ENCODE assay signal across 8 cellular contexts in genomic region chr14:91114079-91115065, GRCh38. TPM values are rescaled to one million over a fixed set of nuclear protein-coding genes. Genes with fewer than 3 reads are reported as not detected.
DNase-seq lines count a peak whose midpoint lies in the region; TF ChIP-seq lines count a peak whose summit lies in the region.

No MANE protein-coding gene starts in this region.

- peak overlapping the region; percentile 79 for H3K27ac ChIP-seq in GM23248
- H3K27ac ChIP-seq in SU-DHL-6 (ENCODE audit: low read depth, low read length), result peak overlapping the region; percentile 76
- peak overlapping the region; percentile 78 for H3K27ac ChIP-seq in adipose tissue (ENCODE audit: low read depth, low read length)
- H3K27ac ChIP-seq in left ventricle myocardium inferior (replicated peaks), result peak overlapping the region; percentile 99

- H3K4me3 ChIP-seq in GM23248 (peak overlapping the region; percentile 80), SU-DHL-6 (ENCODE audit: insufficient read depth, low read length, poor library complexity, severe bottlenecking) (peak overlapping the region; percentile 63), left ventricle myocardium inferior (peak overlapping the region; percentile 89)

- no peaks in the 10 kb centered on the region for H3K36me3 ChIP-seq in GM23248 (ENCODE audit: low read depth)
- no peaks in the 10 kb centered on the region for H3K36me3 ChIP-seq in SU-DHL-6 (ENCODE audit: low read length)
- H3K36me3 ChIP-seq in left ventricle myocardium inferior, result peaks cover 14% of the 10 kb centered on the region

- peak overlapping the region; percentile 89 for H3K4me3 Mint-ChIP-seq in type B pancreatic cell

- peaks cover 44% of the 10 kb centered on the region for H3K4me1 Mint-ChIP-seq in type B pancreatic cell (ENCODE audit: unreplicated experiment)

- DNase-seq in GF-D8 (lab: John Stamatoyannopoulos, UW) (peak; percentile 41), GM23248 (peak; percentile 75), LHCN-M2 (ENCODE audit: low read depth) (peak; percentile 53), left ventricle myocardium inferior (no peak), posterior cingulate gyrus (peak in 7 of 10 donors; percentile 87 to 99 (median 94)), type B pancreatic cell (ENCODE audit: extremely low spot score, unreplicated experiment) (peak; percentile 84)

- peaks cover 9% of the 10 kb centered on the region for H3K9me3 Mint-ChIP-seq in type B pancreatic cell

- H3K9me2 ChIP-seq in GM23248 (ENCODE audit: insufficient read depth) (no peaks in the 10 kb centered on the region), SU-DHL-6 (replicated peaks; ENCODE audit: insufficient read depth, low read length) (no peaks in the 10 kb centered on the region)

- H3K27ac Mint-ChIP-seq in type B pancreatic cell, result peak overlapping the region; percentile 96

- H3K27me3 ChIP-seq in GM23248 (replicated peaks; ENCODE audit: insufficient read depth) (no peaks in the 10 kb centered on the region), SU-DHL-6 (ENCODE audit: low read length) (no peaks in the 10 kb centered on the region), left ventricle myocardium inferior (ENCODE audit: low read depth) (no peaks in the 10 kb centered on the region)

- H3K79me2 ChIP-seq in GM23248 (ENCODE audit: insufficient read depth) (no peaks in the 10 kb centered on the region), SU-DHL-6 (ENCODE audit: insufficient read depth, low read length) (peaks cover 30% of the 10 kb centered on the region)

- in situ Hi-C loops in GM23248 (cut with MboI), result no loop called here

- no peaks in the 10 kb centered on the region for H4K20me1 ChIP-seq in GM23248 (ENCODE audit: insufficient read depth)
- H4K20me1 ChIP-seq in SU-DHL-6 (ENCODE audit: low read depth, low read length), result no peaks in the 10 kb centered on the region

- peak overlapping the region; percentile 86 for H2AFZ ChIP-seq in GM23248
- H2AFZ ChIP-seq in SU-DHL-6 (ENCODE audit: low read depth, low read length, severe bottlenecking), result peak overlapping the region; percentile 82

- H3K36me3 Mint-ChIP-seq in type B pancreatic cell, result peaks cover 18% of the 10 kb centered on the region

- H3K9ac ChIP-seq in GM23248, result peak overlapping the region; percentile 89
- peak overlapping the region; percentile 66 for H3K9ac ChIP-seq in SU-DHL-6 (ENCODE audit: low read length)

- no peaks in the 10 kb centered on the region for H3K9me3 ChIP-seq in GM23248 (ENCODE audit: low read depth)
- H3K9me3 ChIP-seq in SU-DHL-6 (ENCODE audit: insufficient read depth, low read length), result no peaks in the 10 kb centered on the region
- H3K9me3 ChIP-seq in left ventricle myocardium inferior (replicated peaks), result no peaks in the 10 kb centered on the region

- H3K4me1 ChIP-seq in GM23248 (ENCODE audit: insufficient read depth) (peaks cover 8% of the 10 kb centered on the region), left ventricle myocardium inferior (peaks cover 62% of the 10 kb centered on the region)

- no peaks in the 10 kb centered on the region for H3K27me3 Mint-ChIP-seq in type B pancreatic cell

- TF ChIP-seq CTCF in SU-DHL-6 (IDR thresholded peaks at IDR 0.05; ENCODE audit: insufficient read depth, low read length, poor library complexity, severe bottlenecking) (no peak), left ventricle myocardium inferior (IDR thresholded peaks at IDR 0.05; ENCODE audit: borderline replicate concordance) (no peak), type B pancreatic cell (conservative IDR thresholded peaks at IDR 0.05) (no peak)

- 0% methylated on average over 15 to 18 of the region's 18 CpGs for WGBS in GM23248 (ENCODE audit: low coverage in 1 of 2, low lambda C conversion rate in 2 of 2, missing lambda C conversion rate in 2 of 2), 2 experiments
- WGBS in adipose tissue, 3 donors, result 1 to 3% (median 2%) methylated on average over 18 of the region's 18 CpGs

- intact Hi-C loops in left ventricle myocardium inferior (cut with micrococcal nuclease), result no loop called here
- intact Hi-C loops in posterior cingulate gyrus (cut with DNase I), result loop anchor here (2.0 kb wide), 1 partner anchor 54 kb away; the partner anchor contains the start of gene RPS6KA5

- peaks cover 4% of the 10 kb centered on the region for H3F3A ChIP-seq in GM23248 (ENCODE audit: insufficient read depth)
- no peaks in the 10 kb centered on the region for H3F3A ChIP-seq in SU-DHL-6 (ENCODE audit: insufficient read depth)

- H3K4me2 ChIP-seq in GM23248 (ENCODE audit: unreplicated experiment) (peak overlapping the region; percentile 97), SU-DHL-6 (ENCODE audit: low read depth, low read length, poor library complexity, severe bottlenecking) (peak overlapping the region; percentile 90)

RNA-seq across cellular contexts. Expression of gene DGLUCY, which starts 0.5 kb away (rescaled TPM):
- total RNA-seq in GM23248 (2014; rRNA removed; shearing (Covaris generic)), result 15.2 and 28.5 TPM in 2 replicates
- polyA plus RNA-seq in GM23248 (2016; fragmentation: Nextera tagmentation; extraction: Ambion mirVana) (15.7 and 17.1 TPM in 2 replicates), adipose tissue (10 to 100 TPM; 11.7 to 26.8 (median 19.6) TPM)
- total RNA-seq in LHCN-M2 (2014; rRNA removed) (33.9 and 34.8 TPM in 2 replicates), left ventricle myocardium inferior (220 TPM), type B pancreatic cell (ENCODE audit: low replicate concordance) (24.2 and 37.5 TPM in 2 replicates)
- 23.7 TPM for polyA plus RNA-seq in LHCN-M2 (2012)

RNA-seq across cellular contexts. Expression of gene RPS6KA5, which starts 53.9 kb away (rescaled TPM):
- under 0.01 and 1.2 TPM in 2 replicates for total RNA-seq in GM23248 (2014; rRNA removed; shearing (Covaris generic))
- polyA plus RNA-seq in GM23248 (2016; fragmentation: Nextera tagmentation; extraction: Ambion mirVana) (0.54 and 0.61 TPM in 2 replicates), adipose tissue (1 to 10 TPM; 1.0 to 2.8 (median 1.8) TPM)
- total RNA-seq in LHCN-M2 (2014; rRNA removed) (3.5 and 6.1 TPM in 2 replicates), left ventricle myocardium inferior (6.4 TPM), type B pancreatic cell (ENCODE audit: low replicate concordance) (6.0 and 7.4 TPM in 2 replicates)
- polyA plus RNA-seq in LHCN-M2 (2012), result 0.81 TPM
